In genomic region chr2:54330226-54331094, GRCh38 we compare ENCODE assay signal across 8 cellular contexts.
DNase-seq lines count a peak whose midpoint lies in the region; ATAC-seq and TF ChIP-seq lines count a peak whose summit lies in the region.

No MANE protein-coding gene starts in this region.

- H3K4me3 ChIP-seq in lower leg skin (ENCODE audit: low read depth, poor library complexity, severe bottlenecking): peak overlapping the region; percentile 44

- TF ChIP-seq POLR2A in lower leg skin (IDR thresholded peaks at IDR 0.05): peak in 1 of 2 donors; percentile 39

- peaks cover 26 to 40% (median 34%) of the 10 kb centered on the region in 3 donors for H3K27me3 Mint-ChIP-seq in CD14-positive monocyte (ENCODE audit: low read depth in 3 of 3)
- peaks cover 24% of the 10 kb centered on the region for H3K27me3 Mint-ChIP-seq in activated CD8-positive, alpha-beta T cell treated with anti-CD3 and anti-CD28 coated beads, Interleukin-2, amount 10 ng/mL, durations not matched to agents 7 days and 5 days (ENCODE audit: low read depth)

- TF ChIP-seq CTCF in CD14-positive monocyte (IDR thresholded peaks at IDR 0.05) (no peak), lower leg skin (IDR thresholded peaks at IDR 0.05) (no peak)

- intact Hi-C loops in CD14-positive monocyte (cut with micrococcal nuclease) (no loop called here), lower leg skin (cut with DNase I; ENCODE audit: low total_unique reads) (no loop called here)

- DNase-seq in CD14-positive monocyte (ENCODE audit: low spot score) (peak; percentile 77), HK-2 (ENCODE audit: unreplicated experiment) (peak; percentile 97), NCI-H82 (lab: John Stamatoyannopoulos, UW) (peak; percentile 99), ecto neural progenitor cell (ENCODE audit: low spot score) (peak; percentile 95), lower leg skin (ENCODE audit: low spot score in 2 of 2) (peak; percentile 91 to 99)
- peak; percentile 93 for DNase-seq in activated CD8-positive, alpha-beta T cell treated with anti-CD3 and anti-CD28 coated beads, Interleukin-2, amount 10 ng/mL, durations not matched to agents 7 days and 5 days
- DNase-seq in stimulated activated CD4-positive, alpha-beta T cell treated with anti-CD3 and anti-CD28 coated beads, Interleukin-4, amount 100 ng/mL, for 24 hours: peak; percentile 89

- WGBS in lower leg skin, 2 donors: 0 to 1% methylated on average over 27 to 36 of the region's 53 CpGs

- peaks cover 16% of the 10 kb centered on the region for H3K4me1 Mint-ChIP-seq in CD14-positive monocyte
- peaks cover 14% of the 10 kb centered on the region for H3K4me1 Mint-ChIP-seq in activated CD8-positive, alpha-beta T cell treated with anti-CD3 and anti-CD28 coated beads, Interleukin-2, amount 10 ng/mL, durations not matched to agents 7 days and 5 days (ENCODE audit: low read depth)

- peaks cover 0 to 8% (median 4%) of the 10 kb centered on the region in 7 donors for H3K9me3 Mint-ChIP-seq in CD14-positive monocyte
- no peaks in the 10 kb centered on the region for H3K9me3 Mint-ChIP-seq in activated CD8-positive, alpha-beta T cell treated with anti-CD3 and anti-CD28 coated beads, Interleukin-2, amount 10 ng/mL, durations not matched to agents 7 days and 5 days (ENCODE audit: insufficient read depth)

- H3K4me3 Mint-ChIP-seq in CD14-positive monocyte: peak overlapping the region; percentile 78 to 93
- peak overlapping the region; percentile 79 for H3K4me3 Mint-ChIP-seq in activated CD8-positive, alpha-beta T cell treated with anti-CD3 and anti-CD28 coated beads, Interleukin-2, amount 10 ng/mL, durations not matched to agents 7 days and 5 days

- CTCF ChIA-PET in activated CD8-positive, alpha-beta T cell treated with anti-CD3 and anti-CD28 coated beads, Interleukin-2, amount 10 ng/mL, durations not matched to agents 7 days and 5 days (lab: Charles Lee): interaction anchor here (1.3 kb wide), 1 partner anchor 19 kb away, joined by 3 read pairs; no protein-coding TSS in a partner anchor

- no peaks in the 10 kb centered on the region for H3K36me3 Mint-ChIP-seq in CD14-positive monocyte
- no peaks in the 10 kb centered on the region for H3K36me3 Mint-ChIP-seq in activated CD8-positive, alpha-beta T cell treated with anti-CD3 and anti-CD28 coated beads, Interleukin-2, amount 10 ng/mL, durations not matched to agents 7 days and 5 days (ENCODE audit: low read depth)

- peak overlapping the region in 1 of 7 donors; percentile 38 for H3K27ac Mint-ChIP-seq in CD14-positive monocyte
- peak overlapping the region; percentile 69 for H3K27ac Mint-ChIP-seq in activated CD8-positive, alpha-beta T cell treated with anti-CD3 and anti-CD28 coated beads, Interleukin-2, amount 10 ng/mL, durations not matched to agents 7 days and 5 days

- POLR2A ChIA-PET in activated CD8-positive, alpha-beta T cell treated with anti-CD3 and anti-CD28 coated beads, Interleukin-2, amount 10 ng/mL, durations not matched to agents 7 days and 5 days (lab: Charles Lee): interaction anchor here (0.6 kb wide), 1 partner anchor 260 kb away, joined by 3 read pairs; no protein-coding TSS in a partner anchor

- peak; percentile 99 for ATAC-seq in GM19455 (IDR thresholded peaks at IDR 0.05; ENCODE audit: unreplicated experiment)
- ATAC-seq in activated CD8-positive, alpha-beta T cell treated with anti-CD3 and anti-CD28 coated beads, Interleukin-2, amount 10 ng/mL, durations not matched to agents 7 days and 5 days: peak; percentile 99

Comparison
In these comparisons a context has a peak if more than half of its experiments do, and no peak if none do; other contexts are left out.
1. Peak in every context shown above with its lines: DNase-seq, ATAC-seq and H3K4me3 ChIP-seq.